Comparison of ENCODE assay signal across 28 cellular contexts in the genomic region with DNA sequence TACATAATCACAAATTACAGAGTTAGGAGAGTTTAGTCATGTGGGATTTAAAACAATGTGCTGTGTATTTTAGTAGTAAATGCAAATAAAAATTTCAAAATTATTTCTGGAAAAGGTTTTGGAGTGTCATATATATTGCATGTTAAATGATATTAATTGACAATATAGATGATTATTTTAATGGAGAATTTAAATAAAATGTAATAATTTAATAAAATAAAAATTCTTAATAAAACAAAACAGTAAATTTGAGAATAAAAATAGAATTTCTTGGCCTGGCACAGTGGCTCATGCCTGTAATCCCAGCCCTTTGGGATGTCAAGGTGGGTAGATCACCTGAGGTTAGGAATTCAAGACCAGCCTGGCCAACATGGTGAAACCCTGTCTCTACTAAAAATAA.
"Had no signal": no experiment of that assay in that cellular context is flagged by ENCODE, and none has a peak within 500 bp of the region (broad histone marks: within the 10 kb centered on the region; RNA-seq: fewer than 3 reads in every experiment).

No MANE protein-coding gene starts in this region.

- ATAC-seq: effector memory CD8-positive, alpha-beta T cell; esophagus mucosa; foreskin keratinocyte; gastrocnemius medialis; gastroesophageal sphincter; heart left ventricle; heart right ventricle had no signal

- FAIRE-seq: colon, endometrium, endothelial cell of umbilical vein, frontal cortex had no signal

- DNase-seq: colonic mucosa; cortex of kidney; dermis blood vessel endothelial cell; dorsolateral prefrontal cortex; effector CD4-positive, alpha-beta T cell; effector CD8-positive, alpha-beta T cell; effector memory CD4-positive, alpha-beta T cell; effector memory CD8-positive, alpha-beta T cell; endodermal cell; erythroblast; esophagus squamous epithelium; foreskin fibroblast; foreskin keratinocyte; gastrocnemius medialis; glutamatergic neuron; head of caudate nucleus; heart left ventricle; heart right ventricle had no signal

- H3K27ac ChIP-seq: colonic mucosa, coronary artery, dorsolateral prefrontal cortex, epithelial cell of prostate, esophagus muscularis mucosa, esophagus squamous epithelium, foreskin keratinocyte, gastrocnemius medialis, gastroesophageal sphincter, heart left ventricle, heart right ventricle had no signal

- H3K27me3 ChIP-seq: colonic mucosa, dorsolateral prefrontal cortex, esophagus muscularis mucosa, esophagus squamous epithelium, foreskin keratinocyte, gastrocnemius medialis, gastroesophageal sphincter, heart left ventricle, heart right ventricle had no signal

- H3K9me3 ChIP-seq: colonic mucosa, esophagus muscularis mucosa, esophagus squamous epithelium, gastrocnemius medialis, gastroesophageal sphincter had no signal

- H3K4me1 Mint-ChIP-seq: endodermal cell had no signal

- H3K9me3 Mint-ChIP-seq: endodermal cell had no signal

- H3K4me1 ChIP-seq: colonic mucosa, esophagus muscularis mucosa, esophagus squamous epithelium, foreskin keratinocyte, gastrocnemius medialis, gastroesophageal sphincter, heart left ventricle, heart right ventricle had no signal

- H3K4me3 ChIP-seq: colonic mucosa, coronary artery, dorsolateral prefrontal cortex, esophagus muscularis mucosa, esophagus squamous epithelium, gastrocnemius medialis, gastroesophageal sphincter, heart left ventricle, heart right ventricle had no signal

- H3K36me3 ChIP-seq: colonic mucosa, esophagus muscularis mucosa, esophagus squamous epithelium, gastrocnemius medialis, gastroesophageal sphincter, heart left ventricle, heart right ventricle had no signal

- H3K27ac Mint-ChIP-seq: dendritic cell treated with granulocyte-macrophage colony-stimulating factor and Interleukin-4, amounts not matched to agents 40 ng/mL and 50 ng/mL, for 4 days; effector memory CD8-positive, alpha-beta T cell; endodermal cell had no signal

- H3K4me3 Mint-ChIP-seq: dendritic cell treated with granulocyte-macrophage colony-stimulating factor and Interleukin-4, amounts not matched to agents 40 ng/mL and 50 ng/mL, for 4 days; effector memory CD8-positive, alpha-beta T cell; endodermal cell had no signal

- H3K27me3 Mint-ChIP-seq: dendritic cell treated with granulocyte-macrophage colony-stimulating factor and Interleukin-4, amounts not matched to agents 40 ng/mL and 50 ng/mL, for 4 days; effector memory CD8-positive, alpha-beta T cell had no signal
